20 cellular contexts compared by ENCODE assay signal in the genomic region with DNA sequence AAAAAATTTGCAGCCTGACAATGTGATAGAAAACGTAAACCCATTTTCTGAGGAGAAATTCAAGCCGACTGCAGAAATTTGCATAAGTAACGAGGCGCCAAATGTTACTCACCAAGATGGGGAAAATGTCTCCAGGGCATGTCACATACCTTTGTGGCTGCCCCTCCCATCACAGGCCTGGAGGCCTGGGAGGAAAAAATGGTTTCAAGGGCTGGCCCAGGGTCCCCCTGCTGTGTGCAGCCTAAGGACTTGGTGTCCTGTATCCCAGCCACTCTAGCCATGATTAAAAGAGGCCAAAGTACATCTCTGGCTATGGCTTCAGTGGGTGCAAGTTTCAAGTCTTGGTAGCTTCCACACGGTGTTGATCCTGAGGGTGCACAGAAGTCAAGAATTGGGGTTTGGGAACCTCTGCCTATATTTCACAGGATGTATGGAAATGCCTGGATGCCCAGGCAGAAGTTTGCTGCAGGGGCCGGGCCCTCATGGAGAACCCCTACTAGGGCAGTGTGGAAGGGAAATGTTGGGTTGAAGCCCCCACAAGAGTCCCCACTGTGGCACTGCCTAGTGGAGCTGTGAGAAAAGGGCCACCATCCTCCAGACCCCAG.
"Had no signal": no experiment of that assay in that cellular context is flagged by ENCODE, and none has a peak within 500 bp of the region (broad histone marks: within the 10 kb centered on the region; RNA-seq: fewer than 3 reads in every experiment).

No MANE protein-coding gene starts in this region.

- H3K27ac ChIP-seq: colonic mucosa, left lung, prostate gland, sigmoid colon, stomach, thyroid gland had no signal

- ATAC-seq: left cardiac atrium; left lung; naive thymus-derived CD8-positive, alpha-beta T cell; right cardiac atrium; stimulated activated effector memory CD8-positive, alpha-beta T cell treated with anti-CD3 and anti-CD28 coated beads, Interleukin-12 subunit alpha, Interleukin-12 subunit beta, amount 100 ng/mL, for 72 hours had no signal

- H3K4me1 ChIP-seq: colonic mucosa, left lung, prostate gland, sigmoid colon, stomach, thyroid gland had no signal

- H3K9me3 ChIP-seq: colonic mucosa, prostate gland, thyroid gland had no signal

- H3K4me3 ChIP-seq: colonic mucosa, left lung, prostate gland, sigmoid colon, stomach, thyroid gland had no signal

- FAIRE-seq: endometrium, frontal cortex, islet of Langerhans had no signal

- H3K36me3 ChIP-seq: colonic mucosa, left lung, prostate gland, sigmoid colon, stomach, thyroid gland had no signal

- DNase-seq: colonic mucosa; effector CD8-positive, alpha-beta T cell; head of caudate nucleus; left cardiac atrium; left lung; naive thymus-derived CD8-positive, alpha-beta T cell; nephron progenitor cell; nucleus accumbens; right cardiac atrium; sigmoid colon; stimulated activated CD4-positive, alpha-beta T cell treated with anti-CD3 and anti-CD28 coated beads, Interleukin-2, amount 100 ng/mL, for 24 hours; stimulated activated CD4-positive, alpha-beta T cell treated with anti-CD3 and anti-CD28 coated beads, Interleukin-4, amount 100 ng/mL, for 24 hours; stimulated activated naive CD4-positive, alpha-beta T cell treated with Interleukin-2 at 50 U/mL for 16 hours; stomach; thyroid gland had no signal

- H3K27me3 ChIP-seq: colonic mucosa, left lung, sigmoid colon, stomach, thyroid gland had no signal
